ENCODE assay signal across 9 cellular contexts in genomic region chr15:41490355-41490754, GRCh38. TPM values are rescaled to one million over a fixed set of nuclear protein-coding genes. Genes with fewer than 3 reads are reported as not detected.
DNase-seq lines count a peak whose midpoint lies in the region; ATAC-seq and TF ChIP-seq lines count a peak whose summit lies in the region.
"Had no signal": no experiment of that assay in that cellular context is flagged by ENCODE, and none has a peak within 500 bp of the region (broad histone marks: within the 10 kb centered on the region; RNA-seq: fewer than 3 reads in every experiment).

No MANE protein-coding gene starts in this region.

- no peaks in the 10 kb centered on the region for H3K27me3 ChIP-seq in testis
- peaks cover 19% of the 10 kb centered on the region for H3K27me3 ChIP-seq in CD4-positive, alpha-beta T cell (ENCODE audit: control insufficient read depth, insufficient read depth, low read length)

- CTCF ChIA-PET in activated CD8-positive, alpha-beta T cell treated with anti-CD3 and anti-CD28 coated beads, Interleukin-2, amount 10 ng/mL, durations not matched to agents 7 days and 5 days (lab: Charles Lee) = interaction anchor here (1.0 to 1.1 kb wide), 2 partner anchors 12 to 25 kb away, joined by 4 read pairs; no protein-coding TSS in a partner anchor
- CTCF ChIA-PET in CD4-positive, alpha-beta T cell (lab: Charles Lee) = interaction anchor here (1.2 kb wide), 1 partner anchor 25 kb away, joined by 5 read pairs; no protein-coding TSS in a partner anchor

- POLR2A ChIA-PET in activated CD8-positive, alpha-beta T cell treated with anti-CD3 and anti-CD28 coated beads, Interleukin-2, amount 10 ng/mL, durations not matched to agents 7 days and 5 days (lab: Charles Lee) = no interaction called here
- POLR2A ChIA-PET in CD4-positive, alpha-beta T cell (lab: Charles Lee) = no interaction called here

- no peak for TF ChIP-seq POLR2A in testis (IDR thresholded peaks at IDR 0.05)

- DNase-seq in Daoy (ENCODE audit: low read depth) = peak; percentile 93
- DNase-seq in activated CD8-positive, alpha-beta T cell treated with anti-CD3 and anti-CD28 coated beads, Interleukin-2, amount 10 ng/mL, durations not matched to agents 7 days and 5 days = peak; percentile 53
- peak; percentile 96 for DNase-seq in kidney tubule cell (ENCODE audit: low spot score)
- DNase-seq in NCI-H1694 (lab: John Stamatoyannopoulos, UW) = no peak
- no peak for DNase-seq in testis
- DNase-seq in CD4-positive, alpha-beta T cell = no peak
- no peak for DNase-seq in activated CD4-positive, CD25-positive, alpha-beta regulatory T cell (lab: John Stamatoyannopoulos, UW)
- DNase-seq: head of caudate nucleus had no signal

- no peaks in the 10 kb centered on the region for H3K36me3 ChIP-seq in testis (ENCODE audit: low read depth, missing control alignments)

- H3K27ac ChIP-seq in testis = no peak overlapping the region
- H3K27ac ChIP-seq in CD4-positive, alpha-beta T cell (ENCODE audit: low read depth, low read length) = no peak overlapping the region

- H3K9me3 ChIP-seq in testis = no peaks in the 10 kb centered on the region
- H3K9me3 ChIP-seq in CD4-positive, alpha-beta T cell (ENCODE audit: control insufficient read depth, low read length) = no peaks in the 10 kb centered on the region

- ATAC-seq in HG03196 (IDR thresholded peaks at IDR 0.05; ENCODE audit: unreplicated experiment) = peak; percentile 25
- ATAC-seq in activated CD8-positive, alpha-beta T cell treated with anti-CD3 and anti-CD28 coated beads, Interleukin-2, amount 10 ng/mL, durations not matched to agents 7 days and 5 days = peak; percentile 44
- no peak for ATAC-seq in CD4-positive, alpha-beta T cell (ENCODE audit: poor library complexity)

- H3K4me1 ChIP-seq in testis = peaks cover 17% of the 10 kb centered on the region

- no peak for TF ChIP-seq CTCF in testis (IDR thresholded peaks at IDR 0.05)
- TF ChIP-seq CTCF in CD4-positive, alpha-beta T cell (IDR thresholded peaks at IDR 0.05) = no peak

- H3K27me3 Mint-ChIP-seq in activated CD8-positive, alpha-beta T cell treated with anti-CD3 and anti-CD28 coated beads, Interleukin-2, amount 10 ng/mL, durations not matched to agents 7 days and 5 days (ENCODE audit: low read depth) = peaks cover 23% of the 10 kb centered on the region
- H3K27me3 Mint-ChIP-seq in CD4-positive, alpha-beta T cell = peaks cover 30% of the 10 kb centered on the region

- no peak overlapping the region for H3K4me3 ChIP-seq in testis

- no peak overlapping the region for H3K4me3 Mint-ChIP-seq in activated CD8-positive, alpha-beta T cell treated with anti-CD3 and anti-CD28 coated beads, Interleukin-2, amount 10 ng/mL, durations not matched to agents 7 days and 5 days
- no peak overlapping the region for H3K4me3 Mint-ChIP-seq in CD4-positive, alpha-beta T cell

- intact Hi-C loops in testis (cut with DNase I; ENCODE audit: low total_unique reads) = no loop called here
- intact Hi-C loops in CD4-positive, alpha-beta T cell (cut with DNase I, micrococcal nuclease) = no loop called here

- no peaks in the 10 kb centered on the region for H3K9me3 Mint-ChIP-seq in activated CD8-positive, alpha-beta T cell treated with anti-CD3 and anti-CD28 coated beads, Interleukin-2, amount 10 ng/mL, durations not matched to agents 7 days and 5 days (ENCODE audit: insufficient read depth)
- H3K9me3 Mint-ChIP-seq in CD4-positive, alpha-beta T cell = no peaks in the 10 kb centered on the region

- WGBS in testis, 2 donors = 68 to 72% methylated on average over 4 of the region's 4 CpGs

- H3K36me3 Mint-ChIP-seq in activated CD8-positive, alpha-beta T cell treated with anti-CD3 and anti-CD28 coated beads, Interleukin-2, amount 10 ng/mL, durations not matched to agents 7 days and 5 days (ENCODE audit: low read depth) = no peaks in the 10 kb centered on the region
- no peaks in the 10 kb centered on the region for H3K36me3 Mint-ChIP-seq in CD4-positive, alpha-beta T cell (ENCODE audit: low read depth)

- H3K27ac Mint-ChIP-seq in activated CD8-positive, alpha-beta T cell treated with anti-CD3 and anti-CD28 coated beads, Interleukin-2, amount 10 ng/mL, durations not matched to agents 7 days and 5 days = peak overlapping the region; percentile 5
- no peak overlapping the region for H3K27ac Mint-ChIP-seq in CD4-positive, alpha-beta T cell

- H3K4me1 Mint-ChIP-seq in activated CD8-positive, alpha-beta T cell treated with anti-CD3 and anti-CD28 coated beads, Interleukin-2, amount 10 ng/mL, durations not matched to agents 7 days and 5 days (ENCODE audit: low read depth) = peaks cover 42% of the 10 kb centered on the region
- peaks cover 7% of the 10 kb centered on the region for H3K4me1 Mint-ChIP-seq in CD4-positive, alpha-beta T cell (ENCODE audit: low read depth)

RNA-seq across cellular contexts. Expression of gene ITPKA, which starts 3.3 kb away (rescaled TPM):
- 5.0 and 7.7 TPM in 2 replicates for total RNA-seq in Daoy (2014; rRNA removed; shearing (Covaris generic))
- total RNA-seq in activated CD8-positive, alpha-beta T cell treated with anti-CD3 and anti-CD28 coated beads, Interleukin-2, amount 10 ng/mL, durations not matched to agents 7 days and 5 days = under 1 TPM; 0.24 to 0.29 TPM
- 10 to 100 TPM; 16.7 to 21.3 TPM for total RNA-seq in testis
- 12.1 TPM for polyA plus RNA-seq in testis (ENCODE audit: insufficient read depth, low read depth, low replicate concordance)
- not detected for total RNA-seq in CD4-positive, alpha-beta T cell

RNA-seq across cellular contexts. Expression of gene LTK, which starts 23.3 kb away (rescaled TPM):
- total RNA-seq in Daoy (2014; rRNA removed; shearing (Covaris generic)) = 0.40 and 0.57 TPM in 2 replicates
- under 1 TPM; 0.21 TPM for total RNA-seq in activated CD8-positive, alpha-beta T cell treated with anti-CD3 and anti-CD28 coated beads, Interleukin-2, amount 10 ng/mL, durations not matched to agents 7 days and 5 days
- 1 to 10 TPM; 3.7 to 4.2 TPM for total RNA-seq in testis
- polyA plus RNA-seq in testis (ENCODE audit: insufficient read depth, low read depth, low replicate concordance) = 2.9 TPM
- 1 to 10 TPM; 9.7 to 9.9 TPM for total RNA-seq in CD4-positive, alpha-beta T cell

RNA-seq across cellular contexts. Expression of gene RPAP1, which starts 53.7 kb away (rescaled TPM):
- 14.9 and 15.8 TPM in 2 replicates for total RNA-seq in Daoy (2014; rRNA removed; shearing (Covaris generic))
- total RNA-seq in activated CD8-positive, alpha-beta T cell treated with anti-CD3 and anti-CD28 coated beads, Interleukin-2, amount 10 ng/mL, durations not matched to agents 7 days and 5 days = 10 to 100 TPM; 38.1 to 41.6 TPM
- 10 to 100 TPM; 49.4 to 70.9 TPM for total RNA-seq in testis
- 36.3 TPM for polyA plus RNA-seq in testis (ENCODE audit: insufficient read depth, low read depth, low replicate concordance)
- 10 to 100 TPM; 20.8 to 22.5 TPM for total RNA-seq in CD4-positive, alpha-beta T cell

Comparison
In these comparisons a context has a peak if more than half of its experiments do, and no peak if none do; other contexts are left out.
1. DNase-seq: peak in Daoy (single experiment), activated CD8-positive, alpha-beta T cell treated with anti-CD3 and anti-CD28 coated beads, Interleukin-2, amount 10 ng/mL, durations not matched to agents 7 days and 5 days (single experiment) and kidney tubule cell (single experiment); none in NCI-H1694 (single experiment), testis (single experiment), CD4-positive, alpha-beta T cell (0 of 10) and activated CD4-positive, CD25-positive, alpha-beta regulatory T cell (0 of 4).